5 cellular contexts compared by ENCODE assay signal in the genomic region with DNA sequence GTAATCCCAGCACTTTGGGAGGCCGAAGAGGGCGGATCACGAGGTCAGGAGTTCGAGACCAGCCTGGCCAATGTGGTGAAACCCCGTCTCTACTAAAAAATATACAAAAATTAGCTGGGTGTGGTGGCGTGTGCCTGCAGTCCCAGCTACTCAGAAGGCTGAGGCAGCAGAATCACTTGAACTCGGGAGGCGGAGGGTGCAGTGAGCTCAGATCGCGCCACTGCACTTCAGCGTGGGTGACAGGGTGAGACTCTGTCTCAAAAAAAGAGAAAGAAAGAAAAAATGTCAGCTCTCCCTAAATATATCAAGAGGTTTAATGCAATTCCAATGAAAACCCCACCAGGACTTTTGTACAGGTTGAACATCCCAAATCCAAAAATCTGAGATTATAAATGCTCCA. TPM values are rescaled to one million over a fixed set of nuclear protein-coding genes. Genes with fewer than 3 reads are reported as not detected.
DNase-seq lines count a peak whose midpoint lies in the region; ATAC-seq and TF ChIP-seq lines count a peak whose summit lies in the region.
"Not testable (repeated sequence)": the region's sequence is repeated elsewhere in the genome, so short reads cannot be mapped to it uniquely, and the experiment has no call there.

No MANE protein-coding gene starts in this region.

- H3K9me3 Mint-ChIP-seq in CD4-positive, alpha-beta T cell; T-helper 2 cell treated with Interferon-gamma antibody and Interleukin-4, amounts not matched to agents 5 μg/mL and 100 μg/mL, for 36 hours; chondrocyte (ENCODE audit: low read depth); nephron: not testable (repeated sequence)

- not testable (repeated sequence) for DNase-seq in CD4-positive, alpha-beta T cell; T-helper 2 cell treated with Interferon-gamma antibody and Interleukin-4, amounts not matched to agents 5 μg/mL and 100 μg/mL, for 36 hours (ENCODE audit: low spot score); chondrocyte (ENCODE audit: low spot score)
- peak in 23 of 42 donors; percentile 35 to 77 (median 58) for DNase-seq in head of caudate nucleus

- TF ChIP-seq CTCF in CD4-positive, alpha-beta T cell (IDR thresholded peaks at IDR 0.05); chondrocyte (IDR thresholded peaks at IDR 0.05); nephron (IDR thresholded peaks at IDR 0.05; ENCODE audit: unreplicated experiment in 3 of 3): not testable (repeated sequence)

- CTCF ChIA-PET in CD4-positive, alpha-beta T cell (lab: Charles Lee): not testable (repeated sequence)

- H3K36me3 Mint-ChIP-seq in CD4-positive, alpha-beta T cell (ENCODE audit: low read depth): peaks cover 13% of the 10 kb centered on the region
- H3K36me3 Mint-ChIP-seq in T-helper 2 cell treated with Interferon-gamma antibody and Interleukin-4, amounts not matched to agents 5 μg/mL and 100 μg/mL, for 36 hours (ENCODE audit: low read depth): peaks cover 14% of the 10 kb centered on the region
- not testable (repeated sequence) for H3K36me3 Mint-ChIP-seq in chondrocyte (ENCODE audit: low read depth); nephron (ENCODE audit: low read depth)

- H3K27me3 Mint-ChIP-seq in CD4-positive, alpha-beta T cell; T-helper 2 cell treated with Interferon-gamma antibody and Interleukin-4, amounts not matched to agents 5 μg/mL and 100 μg/mL, for 36 hours (ENCODE audit: low read depth); chondrocyte (ENCODE audit: low read depth); nephron (ENCODE audit: low read depth): not testable (repeated sequence)

- H3K27me3 ChIP-seq in CD4-positive, alpha-beta T cell (ENCODE audit: control insufficient read depth, insufficient read depth, low read length): not testable (repeated sequence)

- intact Hi-C loops in CD4-positive, alpha-beta T cell (cut with DNase I, micrococcal nuclease); head of caudate nucleus (cut with DNase I): not testable (repeated sequence)

- H3K4me1 Mint-ChIP-seq in CD4-positive, alpha-beta T cell (ENCODE audit: low read depth): peaks cover 42% of the 10 kb centered on the region
- H3K4me1 Mint-ChIP-seq in T-helper 2 cell treated with Interferon-gamma antibody and Interleukin-4, amounts not matched to agents 5 μg/mL and 100 μg/mL, for 36 hours (ENCODE audit: low read depth): peaks cover 39% of the 10 kb centered on the region
- H3K4me1 Mint-ChIP-seq in chondrocyte (ENCODE audit: low read depth) (peaks cover 26% of the 10 kb centered on the region), nephron (peaks cover 10% of the 10 kb centered on the region)

- H3K27ac ChIP-seq in CD4-positive, alpha-beta T cell (ENCODE audit: low read depth, low read length): not testable (repeated sequence)

- H3K27ac Mint-ChIP-seq in CD4-positive, alpha-beta T cell: peak overlapping the region; percentile 27
- peak overlapping the region; percentile 36 for H3K27ac Mint-ChIP-seq in T-helper 2 cell treated with Interferon-gamma antibody and Interleukin-4, amounts not matched to agents 5 μg/mL and 100 μg/mL, for 36 hours
- peak overlapping the region; percentile 17 for H3K27ac Mint-ChIP-seq in chondrocyte (ENCODE audit: unreplicated experiment)
- H3K27ac Mint-ChIP-seq in nephron: not testable (repeated sequence)

- peak overlapping the region; percentile 30 for H3K4me3 Mint-ChIP-seq in CD4-positive, alpha-beta T cell
- not testable (repeated sequence) for H3K4me3 Mint-ChIP-seq in T-helper 2 cell treated with Interferon-gamma antibody and Interleukin-4, amounts not matched to agents 5 μg/mL and 100 μg/mL, for 36 hours; chondrocyte (ENCODE audit: unreplicated experiment)
- H3K4me3 Mint-ChIP-seq in nephron: peak overlapping the region; percentile 46 to 71 (median 54)

- not testable (repeated sequence) for H3K9me3 ChIP-seq in CD4-positive, alpha-beta T cell (ENCODE audit: control insufficient read depth, low read length)

- POLR2A ChIA-PET in CD4-positive, alpha-beta T cell (lab: Charles Lee): interaction anchor here (1.6 kb wide), 1 partner anchor 17 kb away, joined by 6 read pairs; a partner anchor contains a TSS

- not testable (repeated sequence) for ATAC-seq in CD4-positive, alpha-beta T cell (ENCODE audit: poor library complexity)

RNA-seq across cellular contexts. Expression of a gene that starts 3.5 kb away (rescaled TPM):
- 10 to 100 TPM; 77.4 to 77.7 TPM for total RNA-seq in CD4-positive, alpha-beta T cell
- 26.1 to 31.0 TPM (median 26.2 TPM) in 3 replicates for total RNA-seq in chondrocyte

RNA-seq across cellular contexts. Expression of a gene that starts 17.2 kb away (rescaled TPM):
- 10 to 100 TPM; 57.7 to 61.5 TPM for total RNA-seq in CD4-positive, alpha-beta T cell
- total RNA-seq in chondrocyte: 82.6 to 89.5 TPM (median 87.1 TPM) in 3 replicates

RNA-seq across cellular contexts. Expression of a gene that starts 49.0 kb away (rescaled TPM):
- 10 to 100 TPM; 36.9 to 37.6 TPM for total RNA-seq in CD4-positive, alpha-beta T cell
- 52.7 to 54.3 TPM (median 53.1 TPM) in 3 replicates for total RNA-seq in chondrocyte
